ENCODE assay signal across 1 cellular context in genomic region chr16:5058476-5058875, GRCh38.
TF ChIP-seq lines count a peak whose summit lies in the region.

No MANE protein-coding gene starts in this region.

TF ChIP-seq in IMR-90, 13 proteins besides CTCF, POLR2A, EP300 and RAD21:
- no peak for TF ChIP-seq SMC3 (IDR thresholded peaks at IDR 0.05; ENCODE audit: low read depth, low read length)
- no peak for TF ChIP-seq RFX5 (IDR thresholded peaks at IDR 0.05; ENCODE audit: low read depth, low read length)
- no peak for TF ChIP-seq MAFK (IDR thresholded peaks at IDR 0.05; ENCODE audit: low read depth, low read length)
- no peak for TF ChIP-seq USF2 (IDR thresholded peaks at IDR 0.05; ENCODE audit: low read depth, low read length)
- TF ChIP-seq ELK1 (IDR thresholded peaks at IDR 0.05; ENCODE audit: borderline replicate concordance, low read depth, low read length), result no peak
- no peak for TF ChIP-seq BHLHE40 (IDR thresholded peaks at IDR 0.05; ENCODE audit: low read depth, low read length)
- TF ChIP-seq CHD1 (IDR thresholded peaks at IDR 0.05; ENCODE audit: low read depth, low read length), result no peak
- no peak for TF ChIP-seq MAZ (IDR thresholded peaks at IDR 0.05; ENCODE audit: borderline replicate concordance, low read depth, low read length)
- TF ChIP-seq NFE2L2 (IDR thresholded peaks at IDR 0.05; ENCODE audit: low read depth, low read length), result no peak
- TF ChIP-seq FOS (IDR thresholded peaks at IDR 0.05; ENCODE audit: low read depth, low read length), result no peak
- TF ChIP-seq RCOR1 (IDR thresholded peaks at IDR 0.05; ENCODE audit: insufficient replicate concordance, low read length), result no peak
